Comparison of ENCODE assay signal across 8 cellular contexts in genomic region chr13:72727417-72728289, GRCh38. TPM values are rescaled to one million over a fixed set of nuclear protein-coding genes. Genes with fewer than 3 reads are reported as not detected.
DNase-seq lines count a peak whose midpoint lies in the region; ATAC-seq and TF ChIP-seq lines count a peak whose summit lies in the region.

Gene BORA, plus strand, starts transcription at chr13:72727923. Its CDS starts 1,018 bp downstream, at chr13:72728941.
Gene MZT1, minus strand, starts transcription at chr13:72727629. Its CDS starts 27 bp downstream, at chr13:72727602.

- H3K27me3 ChIP-seq in PC-9 (ENCODE audit: insufficient read depth, low read depth): no peaks in the 10 kb centered on the region

- TF ChIP-seq CTCF in PC-9 (conservative IDR thresholded peaks at IDR 0.05) (no peak), mucosa of descending colon (IDR thresholded peaks at IDR 0.05) (no peak)

- TSS peak; percentile 50 for BruUV-seq in PC-9 (replicated peaks; lab: Mats Ljungman, UMichigan)

- peaks cover 88% of the 10 kb centered on the region for H3K79me2 ChIP-seq in PC-9 (ENCODE audit: low read depth)

- H3K4me2 ChIP-seq in PC-9: peak within 1 kb of the TSS; percentile 96

- DNase-seq in DMS53 treated with DMSO at 0.1 percent for 48 hours (lab: John Stamatoyannopoulos, UW; ENCODE audit: unreplicated experiment) (peak; percentile 62), KBM-7 (peak; percentile 99), PC-9 (peak; percentile 92 to 95), activated T-cell treated with anti-CD3 and anti-CD28 coated beads for 48 hours (ENCODE audit: low read depth) (peak; percentile 94), epithelial cell of prostate (ENCODE audit: low read depth, low spot score) (peak; percentile 90), mucosa of descending colon (peak; percentile 96 to 98 (median 97))
- peak; percentile 88 to 89 for DNase-seq in stimulated activated CD8-positive, alpha-beta memory T cell treated with anti-CD3 and anti-CD28 coated beads, Interleukin-4, amount 100 ng/mL, for 1 hour (ENCODE audit: low read depth in 2 of 2, low spot score in 1 of 2)

- peaks cover 22% of the 10 kb centered on the region for H3K4me1 ChIP-seq in PC-9 (replicated peaks; ENCODE audit: insufficient read depth)
- H3K4me1 ChIP-seq in mucosa of descending colon (ENCODE audit: low read depth): peaks cover 20% of the 10 kb centered on the region

- no peaks in the 10 kb centered on the region for H3F3A ChIP-seq in PC-9 (ENCODE audit: insufficient read depth, low read depth)

- intact Hi-C loops in PC-9 (cut with micrococcal nuclease; ENCODE audit: unreplicated experiment) (loop anchor here (2.0 kb wide), 1 partner anchor 53 kb away; the partner anchor contains the start of gene DIS3), mucosa of descending colon (cut with DNase I, micrococcal nuclease) (no loop called here)

- peak within 1 kb of the TSS; percentile 96 for H3K4me3 ChIP-seq in PC-9
- peak within 1 kb of the TSS; percentile 71 for H3K4me3 ChIP-seq in mucosa of descending colon

- no peaks in the 10 kb centered on the region for H3K9me3 ChIP-seq in PC-9 (ENCODE audit: insufficient read depth, low read depth)
- no peaks in the 10 kb centered on the region for H3K9me3 ChIP-seq in mucosa of descending colon

- POLR2A ChIA-PET in PC-9 (lab: Charles Lee; ENCODE audit: unreplicated experiment): no interaction called here

- H3K36me3 ChIP-seq in PC-9 (ENCODE audit: low read depth): peaks cover 13% of the 10 kb centered on the region; the same call in 1 of the 2 replicates
- H3K36me3 ChIP-seq in mucosa of descending colon (ENCODE audit: low read depth): no peaks in the 10 kb centered on the region

- CTCF ChIA-PET in PC-9 (lab: Charles Lee): no interaction called here

- in situ Hi-C loops in KBM-7 (cut with MboI; ENCODE audit: low pct_unique_long_range_greater_than_20kb, low sequenced_read_pairs): no loop called here

- ATAC-seq in GM21723 (IDR thresholded peaks at IDR 0.05; ENCODE audit: unreplicated experiment): peak; percentile 96
- peak; percentile 98 for ATAC-seq in mucosa of descending colon

- no peaks in the 10 kb centered on the region for H3K9me2 ChIP-seq in PC-9 (ENCODE audit: insufficient read depth)

- peak within 1 kb of the TSS; percentile 93 for H2AFZ ChIP-seq in PC-9

- H4K20me1 ChIP-seq in PC-9 (ENCODE audit: insufficient read depth): no peaks in the 10 kb centered on the region

- H3K27ac ChIP-seq in PC-9 (no peak within 1 kb of the TSS), epithelial cell of prostate (no peak within 1 kb of the TSS)

RNA-seq across cellular contexts. Expression of gene BORA, which starts in this region (rescaled TPM):
- 12.6 and 19.5 TPM in 2 replicates for total RNA-seq in PC-9 (2021)
- total RNA-seq in mucosa of descending colon: 10 to 100 TPM in 1 of 3 donors, 1 to 10 TPM in 2; 4.3 to 10.7 (median 7.6) TPM

RNA-seq across cellular contexts. Expression of gene MZT1, which starts in this region (rescaled TPM):
- total RNA-seq in PC-9 (2021) (15.2 and 21.0 TPM in 2 replicates), mucosa of descending colon (1 to 10 TPM; 3.0 to 7.8 (median 5.7) TPM)
